Comparison of ENCODE assay signal across 26 cellular contexts in the genomic region with DNA sequence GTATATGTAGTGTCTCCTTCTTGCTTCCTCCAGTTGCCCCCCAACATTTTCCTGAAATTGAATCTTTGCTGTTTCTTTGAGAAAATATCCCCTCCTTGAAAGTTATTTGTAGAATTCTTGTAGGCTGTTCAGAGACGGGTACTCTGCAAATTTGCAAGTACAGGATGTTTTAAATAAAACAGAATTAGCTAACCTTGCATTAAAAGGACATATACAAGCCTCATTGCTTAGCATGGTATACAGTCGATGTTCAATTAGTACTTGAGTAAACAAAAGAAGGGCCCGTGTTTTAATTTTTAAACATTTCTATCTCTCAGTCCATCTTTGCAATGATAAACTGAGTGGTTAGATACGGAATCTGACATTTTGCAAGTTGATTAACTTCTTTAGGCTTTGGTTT. TPM values are rescaled to one million over a fixed set of nuclear protein-coding genes. Genes with fewer than 3 reads are reported as not detected.
DNase-seq lines count a peak whose midpoint lies in the region; ATAC-seq, FAIRE-seq and TF ChIP-seq lines count a peak whose summit lies in the region.
"Had no signal": no experiment of that assay in that cellular context is flagged by ENCODE, and none has a peak within 500 bp of the region (broad histone marks: within the 10 kb centered on the region; RNA-seq: fewer than 3 reads in every experiment).

No MANE protein-coding gene starts in this region.

- TF ChIP-seq CTCF in astrocyte (IDR thresholded peaks at IDR 0.05; ENCODE audit: insufficient read depth, low read depth, low read length) (no peak), endothelial cell (IDR thresholded peaks at IDR 0.05; ENCODE audit: unreplicated experiment) (no peak), MM.1S (IDR thresholded peaks at IDR 0.05; ENCODE audit: low read length) (no peak), glutamatergic neuron (IDR thresholded peaks at IDR 0.05; ENCODE audit: partially characterized antibody, unreplicated experiment) (no peak)
- no peak for TF ChIP-seq CTCF in activated CD8-positive, alpha-beta T cell treated with anti-CD3 and anti-CD28 coated beads for 36 hours (IDR thresholded peaks at IDR 0.05)

- no peaks in the 10 kb centered on the region for H3K27me3 ChIP-seq in astrocyte (ENCODE audit: insufficient read depth, low read length)
- H3K27me3 ChIP-seq in MM.1S (replicated peaks; ENCODE audit: insufficient read depth, low read length), result no peaks in the 10 kb centered on the region
- H3K27me3 ChIP-seq: BE2C, BLaER1 had no signal

- no peak overlapping the region for H3K27ac Mint-ChIP-seq in T-helper 17 cell
- H3K27ac Mint-ChIP-seq in astrocyte (ENCODE audit: unreplicated experiment), result no peak overlapping the region
- H3K27ac Mint-ChIP-seq in endothelial cell (ENCODE audit: unreplicated experiment), result peak overlapping the region; percentile 22
- no peak overlapping the region for H3K27ac Mint-ChIP-seq in glutamatergic neuron (ENCODE audit: unreplicated experiment)
- H3K27ac Mint-ChIP-seq in activated CD8-positive, alpha-beta T cell treated with anti-CD3 and anti-CD28 coated beads for 36 hours, result no peak overlapping the region
- H3K27ac Mint-ChIP-seq: CD14-positive monocyte; CD4-positive, alpha-beta memory T cell; CD4-positive, CD25-positive, alpha-beta regulatory T cell; CD8-positive, alpha-beta memory T cell had no signal

- H2AFZ ChIP-seq in astrocyte (ENCODE audit: low read depth, low read length) (no peak overlapping the region), MM.1S (ENCODE audit: low read length) (no peak overlapping the region)

- no peaks in the 10 kb centered on the region for H3K9me2 ChIP-seq in MM.1S (replicated peaks; ENCODE audit: insufficient read depth, low read length)

- H3K27me3 Mint-ChIP-seq in T-helper 17 cell, result no peaks in the 10 kb centered on the region
- H3K27me3 Mint-ChIP-seq in astrocyte (ENCODE audit: low read depth, unreplicated experiment), result no peaks in the 10 kb centered on the region
- H3K27me3 Mint-ChIP-seq in endothelial cell (ENCODE audit: unreplicated experiment), result no peaks in the 10 kb centered on the region
- H3K27me3 Mint-ChIP-seq in glutamatergic neuron (ENCODE audit: unreplicated experiment), result no peaks in the 10 kb centered on the region
- no peaks in the 10 kb centered on the region for H3K27me3 Mint-ChIP-seq in activated CD8-positive, alpha-beta T cell treated with anti-CD3 and anti-CD28 coated beads for 36 hours
- H3K27me3 Mint-ChIP-seq: CD4-positive, alpha-beta memory T cell; CD4-positive, CD25-positive, alpha-beta regulatory T cell; CD8-positive, alpha-beta memory T cell had no signal

- no peaks in the 10 kb centered on the region for H3K9me3 ChIP-seq in T-helper 17 cell (ENCODE audit: control insufficient read depth, low read length, poor library complexity, severe bottlenecking)
- no peaks in the 10 kb centered on the region for H3K9me3 ChIP-seq in astrocyte (ENCODE audit: insufficient read depth, low read depth, low read length)
- H3K9me3 ChIP-seq in MM.1S (replicated peaks; ENCODE audit: insufficient read depth, low read length), result no peaks in the 10 kb centered on the region
- H3K9me3 ChIP-seq: BE2C, BLaER1 had no signal

- no peak for ATAC-seq in T-helper 17 cell
- ATAC-seq in activated CD8-positive, alpha-beta T cell treated with anti-CD3 and anti-CD28 coated beads for 36 hours, result no peak

- H3K9me3 Mint-ChIP-seq in astrocyte (ENCODE audit: unreplicated experiment) (no peaks in the 10 kb centered on the region), endothelial cell (ENCODE audit: unreplicated experiment) (no peaks in the 10 kb centered on the region), glutamatergic neuron (ENCODE audit: unreplicated experiment) (peaks cover 2% of the 10 kb centered on the region)
- H3K9me3 Mint-ChIP-seq in activated CD8-positive, alpha-beta T cell treated with anti-CD3 and anti-CD28 coated beads for 36 hours, result no peaks in the 10 kb centered on the region
- H3K9me3 Mint-ChIP-seq: CD14-positive monocyte; CD4-positive, alpha-beta memory T cell; CD8-positive, alpha-beta memory T cell had no signal

- H3K4me2 ChIP-seq in astrocyte (ENCODE audit: low read length) (no peak overlapping the region), MM.1S (ENCODE audit: low read depth, low read length) (no peak overlapping the region)
- H3K4me2 ChIP-seq: BLaER1 had no signal

- POLR2A ChIA-PET in activated CD8-positive, alpha-beta T cell treated with anti-CD3 and anti-CD28 coated beads for 36 hours (lab: Charles Lee), result interaction anchor here (0.5 kb wide), 1 partner anchor 121 kb away, joined by 3 read pairs; no protein-coding TSS in a partner anchor

- no peak overlapping the region for H3K4me3 ChIP-seq in astrocyte (ENCODE audit: insufficient read depth, low read depth, low read length)
- H3K4me3 ChIP-seq in MM.1S (ENCODE audit: low read length), result no peak overlapping the region
- H3K4me3 ChIP-seq: BLaER1 had no signal

- H3K4me1 ChIP-seq in astrocyte (ENCODE audit: insufficient read depth, low read length) (no peaks in the 10 kb centered on the region), MM.1S (ENCODE audit: low read length) (peaks cover 19% of the 10 kb centered on the region)

- H3K79me2 ChIP-seq in astrocyte (ENCODE audit: insufficient read depth, low read length) (peaks cover 96% of the 10 kb centered on the region), MM.1S (ENCODE audit: low read length) (peaks cover 39% of the 10 kb centered on the region)

- no peak overlapping the region for H3K9ac ChIP-seq in astrocyte (ENCODE audit: low read length)
- H3K9ac ChIP-seq in MM.1S (ENCODE audit: low read length), result no peak overlapping the region
- H3K9ac ChIP-seq: BLaER1 had no signal

- CTCF ChIA-PET in activated CD8-positive, alpha-beta T cell treated with anti-CD3 and anti-CD28 coated beads for 36 hours (lab: Charles Lee), result no interaction called here

- H3K4me3 Mint-ChIP-seq in T-helper 17 cell (peak overlapping the region; percentile 45), astrocyte (ENCODE audit: unreplicated experiment) (peak overlapping the region; percentile 51), endothelial cell (ENCODE audit: unreplicated experiment) (no peak overlapping the region), glutamatergic neuron (ENCODE audit: unreplicated experiment) (no peak overlapping the region)
- no peak overlapping the region for H3K4me3 Mint-ChIP-seq in activated CD8-positive, alpha-beta T cell treated with anti-CD3 and anti-CD28 coated beads for 36 hours
- H3K4me3 Mint-ChIP-seq: CD14-positive monocyte; CD4-positive, alpha-beta memory T cell; CD4-positive, CD25-positive, alpha-beta regulatory T cell; CD8-positive, alpha-beta memory T cell had no signal

- no peaks in the 10 kb centered on the region for H3K36me3 ChIP-seq in astrocyte (ENCODE audit: insufficient read depth, low read length)
- H3K36me3 ChIP-seq in MM.1S (replicated peaks; ENCODE audit: insufficient read depth, low read length), result no peaks in the 10 kb centered on the region
- H3K36me3 ChIP-seq: BE2C, BLaER1 had no signal

- intact Hi-C loops in activated CD8-positive, alpha-beta T cell treated with anti-CD3 and anti-CD28 coated beads for 36 hours (cut with micrococcal nuclease), result no loop called here

- peaks cover 25% of the 10 kb centered on the region for H3K4me1 Mint-ChIP-seq in T-helper 17 cell
- H3K4me1 Mint-ChIP-seq in astrocyte (ENCODE audit: low read depth, unreplicated experiment), result peaks cover 29% of the 10 kb centered on the region
- H3K4me1 Mint-ChIP-seq in endothelial cell (ENCODE audit: unreplicated experiment), result peaks cover 73% of the 10 kb centered on the region
- H3K4me1 Mint-ChIP-seq in glutamatergic neuron (ENCODE audit: low read depth, unreplicated experiment), result peaks cover 10% of the 10 kb centered on the region
- peaks cover 11% of the 10 kb centered on the region for H3K4me1 Mint-ChIP-seq in activated CD8-positive, alpha-beta T cell treated with anti-CD3 and anti-CD28 coated beads for 36 hours (ENCODE audit: low read depth)

- no peaks in the 10 kb centered on the region for H3F3A ChIP-seq in MM.1S (ENCODE audit: insufficient read depth, low read length)

- DNase-seq in GM18507 (ENCODE audit: extremely low spot score, insufficient read length, low read depth) (no peak), T-helper 17 cell (no peak), astrocyte (ENCODE audit: low read depth) (no peak), endothelial cell (ENCODE audit: low spot score) (no peak), MM.1S (no peak), glutamatergic neuron (no peak)
- no peak for DNase-seq in activated CD8-positive, alpha-beta T cell treated with anti-CD3 and anti-CD28 coated beads for 36 hours
- DNase-seq: 8988T; ACHN; BE2C; C1 segment of cervical spinal cord; CD4-positive, alpha-beta memory T cell; CD4-positive, CD25-positive, alpha-beta regulatory T cell; CD8-positive, alpha-beta memory T cell; COR-L47; DMS 273 treated with DMSO at 0.1 percent for 48 hours; DMS153; DMS53; DMS79; DND-41; EL; GDM1 had no signal

- H3K36me3 Mint-ChIP-seq in T-helper 17 cell (ENCODE audit: low read depth), result peaks cover 3% of the 10 kb centered on the region
- no peaks in the 10 kb centered on the region for H3K36me3 Mint-ChIP-seq in astrocyte (ENCODE audit: low read depth, unreplicated experiment)
- no peaks in the 10 kb centered on the region for H3K36me3 Mint-ChIP-seq in endothelial cell (ENCODE audit: low read depth, unreplicated experiment)
- H3K36me3 Mint-ChIP-seq in glutamatergic neuron (ENCODE audit: unreplicated experiment), result no peaks in the 10 kb centered on the region
- H3K36me3 Mint-ChIP-seq in activated CD8-positive, alpha-beta T cell treated with anti-CD3 and anti-CD28 coated beads for 36 hours (ENCODE audit: low read depth), result no peaks in the 10 kb centered on the region
- H3K36me3 Mint-ChIP-seq: CD14-positive monocyte; CD4-positive, alpha-beta memory T cell; CD4-positive, CD25-positive, alpha-beta regulatory T cell; CD8-positive, alpha-beta memory T cell had no signal

- H4K20me1 ChIP-seq in astrocyte (ENCODE audit: insufficient read depth, low read length) (peaks cover 82% of the 10 kb centered on the region), MM.1S (ENCODE audit: insufficient read depth, low read length) (no peaks in the 10 kb centered on the region)

- peak; percentile 59 for FAIRE-seq in GM18507 (lab: Jason Lieb, UNC)
- FAIRE-seq in astrocyte (lab: Jason Lieb, UNC), result peak; percentile 50
- FAIRE-seq: A204.1, GM12891 had no signal

- H3K27ac ChIP-seq in astrocyte (ENCODE audit: low read depth, low read length) (no peak overlapping the region), MM.1S (ENCODE audit: low read length) (no peak overlapping the region)
- H3K27ac ChIP-seq: BLaER1 had no signal

RNA-seq across cellular contexts. Expression of a gene that starts 50.8 kb away (rescaled TPM):
- total RNA-seq in T-helper 17 cell, result 10 to 100 TPM; 35.0 to 38.3 TPM
- total RNA-seq in astrocyte, result 50.9 and 59.0 TPM in 2 replicates
- total RNA-seq in endothelial cell (ENCODE audit: unreplicated experiment), result 108 TPM
- total RNA-seq in glutamatergic neuron (ENCODE audit: unreplicated experiment), result 58.4 TPM
- total RNA-seq in activated CD8-positive, alpha-beta T cell treated with anti-CD3 and anti-CD28 coated beads for 36 hours, result 10 to 100 TPM; 13.7 to 14.8 TPM

Comparison
In these comparisons a context has a peak if more than half of its experiments do, and no peak if none do; other contexts are left out.
1. H3K4me3 Mint-ChIP-seq: peak in T-helper 17 cell (single experiment) and astrocyte (single experiment); none in endothelial cell (single experiment), glutamatergic neuron (single experiment) and activated CD8-positive, alpha-beta T cell treated with anti-CD3 and anti-CD28 coated beads for 36 hours (single experiment).